Comparison of ENCODE assay signal across 29 cellular contexts in genomic region chr1:152757747-152758146, GRCh38. TPM values are rescaled to one million over a fixed set of nuclear protein-coding genes. Genes with fewer than 3 reads are reported as not detected.
"Had no signal": no experiment of that assay in that cellular context is flagged by ENCODE, and none has a peak within 500 bp of the region (broad histone marks: within the 10 kb centered on the region; RNA-seq: fewer than 3 reads in every experiment).

Gene KPRP (plus strand): TSS chr1:152758025. CDS start chr1:152759589, 1,564 bp downstream.

- H3K4me3 ChIP-seq: coronary artery, hepatocyte, smooth muscle cell, thoracic aorta, vagina had no signal

- DNase-seq: activated B cell treated with CpG ODN at 0.5 μM for 24 hours; activated CD4-positive, alpha-beta T cell treated with anti-CD3 and anti-CD28 coated beads for 36 hours; activated CD4-positive, alpha-beta T cell treated with anti-CD3 and anti-CD28 coated beads, Interleukin-2, amount 50 U/mL, for 4 hours; activated CD8-positive, alpha-beta memory T cell treated with anti-CD3 and anti-CD28 coated beads for 24 hours; activated CD8-positive, alpha-beta memory T cell treated with anti-CD3 and anti-CD28 coated beads, Interleukin-2, amount 50 U/mL, for 4 hours; activated naive CD4-positive, alpha-beta T cell; activated naive CD8-positive, alpha-beta T cell treated with anti-CD3 and anti-CD28 coated beads for 36 hours; activated T-cell treated with anti-CD3 and anti-CD28 coated beads, Interleukin-2, amount 50 U/mL, for 24 hours; cerebellar nuclear complex; endodermal cell; foreskin melanocyte; immature natural killer cell; kidney glomerular epithelial cell; stimulated activated CD4-positive, alpha-beta T cell treated with anti-CD3 and anti-CD28 coated beads, Interleukin-15, amount 100 ng/mL, for 24 hours; stimulated activated naive B cell treated with anti-CD40 and anti-IgM and Interleukin-4, amounts not matched to agents 10 μg/mL and 1 μg/mL and 100 μg/mL, for 72 hours; T-helper 1 cell had no signal

- H3K79me2 ChIP-seq: hepatocyte, parathyroid adenoma had no signal

- H3K27ac ChIP-seq: coronary artery, hepatocyte, parathyroid adenoma, thoracic aorta, vagina had no signal

- H3K9me3 ChIP-seq: thoracic aorta, vagina had no signal

- H3K9ac ChIP-seq: parathyroid adenoma had no signal

- FAIRE-seq: astrocyte, TTC549 had no signal

- H3K27me3 ChIP-seq: hepatocyte, vagina had no signal

- H3K4me2 ChIP-seq: hepatocyte, smooth muscle cell had no signal

- ATAC-seq: activated CD4-positive, alpha-beta T cell treated with anti-CD3 and anti-CD28 coated beads for 36 hours; sciatic nerve; stimulated activated naive B cell treated with anti-CD40 and anti-IgM and Interleukin-4, amounts not matched to agents 10 μg/mL and 1 μg/mL and 100 μg/mL, for 72 hours had no signal

- H3K36me3 ChIP-seq: thoracic aorta, vagina had no signal

- H3K4me1 ChIP-seq: parathyroid adenoma, vagina had no signal

- H2AFZ ChIP-seq: hepatocyte, parathyroid adenoma had no signal

RNA-seq across cellular contexts. Expression of gene KPRP, which starts in this region (rescaled TPM):
- total RNA-seq: activated B cell treated with CpG ODN at 0.5 μM for 24 hours; activated CD4-positive, alpha-beta T cell treated with anti-CD3 and anti-CD28 coated beads for 36 hours; activated naive CD8-positive, alpha-beta T cell treated with anti-CD3 and anti-CD28 coated beads for 36 hours; activated T-helper 2 cell treated with anti-CD3 and anti-CD28 coated beads, Interferon-gamma antibody, Interleukin-2, Interleukin-4, amounts not matched to agents 10 μg/mL and 5 μg/mL and 100 μg/mL, durations not matched to agents 14 hours and 24 hours and 36 hours; astrocyte; endodermal cell; epithelial cell of proximal tubule; hepatocyte; liver; sciatic nerve; smooth muscle cell had no signal
- polyA plus RNA-seq: hepatocyte, immature natural killer cell, liver, neural cell, smooth muscle cell had no signal
